ENCODE assay signal across 1 cellular context in the genomic region with DNA sequence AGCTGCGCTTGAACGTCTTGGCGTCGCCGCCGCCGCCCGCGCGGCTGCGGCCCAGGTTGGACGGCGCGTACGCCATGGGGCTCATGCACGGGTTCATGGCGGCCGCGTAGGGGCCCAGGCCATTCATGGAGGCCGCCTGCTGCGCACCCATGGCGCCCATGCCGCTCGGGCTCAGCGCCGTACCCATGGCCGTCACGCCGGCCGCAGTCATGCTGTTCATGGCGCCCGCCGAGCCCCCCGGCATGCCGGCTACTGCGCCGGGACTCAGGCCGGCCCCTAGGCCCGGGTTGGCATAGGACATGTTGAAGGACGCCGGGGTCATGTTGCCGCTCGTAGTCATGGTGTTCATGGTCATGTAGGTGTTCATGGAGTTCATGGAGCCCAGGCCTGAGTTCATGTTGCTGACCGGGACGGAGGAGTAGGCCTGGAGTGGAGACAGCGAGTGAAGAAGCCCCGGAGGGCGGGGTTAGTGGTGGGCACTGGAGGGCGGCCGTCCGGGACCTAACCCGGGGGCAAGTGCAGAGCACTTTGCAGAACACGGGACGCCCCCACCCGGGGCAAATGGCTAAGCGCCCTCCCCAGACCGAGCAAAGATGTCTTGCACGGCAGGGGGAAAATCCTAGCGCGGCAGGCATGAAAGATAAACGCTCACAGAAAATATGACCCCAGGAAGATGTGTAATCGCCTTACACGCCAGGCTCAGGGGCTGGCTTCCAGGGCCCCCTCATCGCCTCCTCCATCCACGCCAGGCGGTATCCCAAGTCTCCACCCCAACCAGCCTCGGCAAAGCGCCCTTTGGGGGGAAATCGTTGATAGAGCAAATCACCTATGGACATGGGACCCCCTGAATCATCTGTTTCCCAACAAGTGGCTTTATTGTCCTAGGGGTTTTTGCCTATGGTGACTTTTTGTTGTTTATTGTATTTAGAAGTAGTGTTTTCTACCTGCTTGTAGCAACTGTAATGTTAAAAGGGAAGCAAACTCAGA.
TF ChIP-seq lines count a peak whose summit lies in the region.

No MANE protein-coding gene starts in this region.

TF ChIP-seq in HEK293, 187 proteins besides CTCF, POLR2A, EP300 and RAD21 (continued from another document):
- TF ChIP-seq, protein P1, sequence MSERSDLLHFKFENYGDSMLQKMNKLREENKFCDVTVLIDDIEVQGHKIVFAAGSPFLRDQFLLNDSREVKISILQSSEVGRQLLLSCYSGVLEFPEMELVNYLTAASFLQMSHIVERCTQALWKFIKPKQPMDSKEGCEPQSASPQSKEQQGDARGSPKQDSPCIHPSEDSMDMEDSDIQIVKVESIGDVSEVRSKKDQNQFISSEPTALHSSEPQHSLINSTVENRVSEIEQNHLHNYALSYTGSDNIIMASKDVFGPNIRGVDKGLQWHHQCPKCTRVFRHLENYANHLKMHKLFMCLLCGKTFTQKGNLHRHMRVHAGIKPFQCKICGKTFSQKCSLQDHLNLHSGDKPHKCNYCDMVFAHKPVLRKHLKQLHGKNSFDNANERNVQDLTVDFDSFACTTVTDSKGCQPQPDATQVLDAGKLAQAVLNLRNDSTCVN (tag by site-specific recombination; optimal IDR thresholded peaks at IDR 0.05) = peak; percentile 84
- TF ChIP-seq SP3 (tag by site-specific recombination; IDR thresholded peaks at IDR 0.05) (0 out of 2 replicates have a peak, but pooled peaks have one; percentile 35), ZNF837 (tag by site-specific recombination; IDR thresholded peaks at IDR 0.05) (no peak), TRIM28 (IDR thresholded peaks at IDR 0.05; ENCODE audit: borderline replicate concordance, low read length) (no peak), ZNF777 (tag by site-specific recombination; IDR thresholded peaks at IDR 0.05; ENCODE audit: borderline replicate concordance) (peak; percentile 43; the same call in 1 of the 2 replicates), ZBTB8A (tag by site-specific recombination; IDR thresholded peaks at IDR 0.05) (peak; percentile 72), BCL11A (tag by site-specific recombination; IDR thresholded peaks at IDR 0.05; ENCODE audit: low read depth) (no peak), ZNF157 (tag by site-specific recombination; IDR thresholded peaks at IDR 0.05) (no peak), ZNF555 (tag by site-specific recombination; conservative IDR thresholded peaks at IDR 0.05) (no peak), ZNF311 (tag by site-specific recombination; IDR thresholded peaks at IDR 0.05; ENCODE audit: borderline replicate concordance) (no peak), ZNF211 (tag by site-specific recombination; IDR thresholded peaks at IDR 0.05; ENCODE audit: low read depth) (no peak), ZNF561 (tag by site-specific recombination; IDR thresholded peaks at IDR 0.05; ENCODE audit: borderline replicate concordance) (no peak), ZNF133 (tag by site-specific recombination; IDR thresholded peaks at IDR 0.05) (no peak), OVOL3 (tag by site-specific recombination; IDR thresholded peaks at IDR 0.05) (no peak), ZNF214 (tag by site-specific recombination; IDR thresholded peaks at IDR 0.05; ENCODE audit: borderline replicate concordance) (no peak), ZEB2 (tag by site-specific recombination; IDR thresholded peaks at IDR 0.05) (no peak), ZNF426 (tag by site-specific recombination; IDR thresholded peaks at IDR 0.05) (no peak), ZNF10 (tag by site-specific recombination; IDR thresholded peaks at IDR 0.05) (no peak)
- TF ChIP-seq, protein P2, sequence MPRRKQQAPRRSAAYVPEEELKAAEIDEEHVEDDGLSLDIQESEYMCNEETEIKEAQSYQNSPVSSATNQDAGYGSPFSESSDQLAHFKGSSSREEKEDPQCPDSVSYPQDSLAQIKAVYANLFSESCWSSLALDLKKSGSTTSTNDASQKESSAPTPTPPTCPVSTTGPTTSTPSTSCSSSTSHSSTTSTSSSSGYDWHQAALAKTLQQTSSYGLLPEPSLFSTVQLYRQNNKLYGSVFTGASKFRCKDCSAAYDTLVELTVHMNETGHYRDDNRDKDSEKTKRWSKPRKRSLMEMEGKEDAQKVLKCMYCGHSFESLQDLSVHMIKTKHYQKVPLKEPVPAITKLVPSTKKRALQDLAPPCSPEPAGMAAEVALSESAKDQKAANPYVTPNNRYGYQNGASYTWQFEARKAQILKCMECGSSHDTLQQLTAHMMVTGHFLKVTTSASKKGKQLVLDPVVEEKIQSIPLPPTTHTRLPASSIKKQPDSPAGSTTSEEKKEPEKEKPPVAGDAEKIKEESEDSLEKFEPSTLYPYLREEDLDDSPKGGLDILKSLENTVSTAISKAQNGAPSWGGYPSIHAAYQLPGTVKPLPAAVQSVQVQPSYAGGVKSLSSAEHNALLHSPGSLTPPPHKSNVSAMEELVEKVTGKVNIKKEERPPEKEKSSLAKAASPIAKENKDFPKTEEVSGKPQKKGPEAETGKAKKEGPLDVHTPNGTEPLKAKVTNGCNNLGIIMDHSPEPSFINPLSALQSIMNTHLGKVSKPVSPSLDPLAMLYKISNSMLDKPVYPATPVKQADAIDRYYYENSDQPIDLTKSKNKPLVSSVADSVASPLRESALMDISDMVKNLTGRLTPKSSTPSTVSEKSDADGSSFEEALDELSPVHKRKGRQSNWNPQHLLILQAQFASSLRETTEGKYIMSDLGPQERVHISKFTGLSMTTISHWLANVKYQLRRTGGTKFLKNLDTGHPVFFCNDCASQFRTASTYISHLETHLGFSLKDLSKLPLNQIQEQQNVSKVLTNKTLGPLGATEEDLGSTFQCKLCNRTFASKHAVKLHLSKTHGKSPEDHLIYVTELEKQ (tag by site-specific recombination; IDR thresholded peaks at IDR 0.05; ENCODE audit: borderline replicate concordance) = no peak
- TF ChIP-seq, protein P3, sequence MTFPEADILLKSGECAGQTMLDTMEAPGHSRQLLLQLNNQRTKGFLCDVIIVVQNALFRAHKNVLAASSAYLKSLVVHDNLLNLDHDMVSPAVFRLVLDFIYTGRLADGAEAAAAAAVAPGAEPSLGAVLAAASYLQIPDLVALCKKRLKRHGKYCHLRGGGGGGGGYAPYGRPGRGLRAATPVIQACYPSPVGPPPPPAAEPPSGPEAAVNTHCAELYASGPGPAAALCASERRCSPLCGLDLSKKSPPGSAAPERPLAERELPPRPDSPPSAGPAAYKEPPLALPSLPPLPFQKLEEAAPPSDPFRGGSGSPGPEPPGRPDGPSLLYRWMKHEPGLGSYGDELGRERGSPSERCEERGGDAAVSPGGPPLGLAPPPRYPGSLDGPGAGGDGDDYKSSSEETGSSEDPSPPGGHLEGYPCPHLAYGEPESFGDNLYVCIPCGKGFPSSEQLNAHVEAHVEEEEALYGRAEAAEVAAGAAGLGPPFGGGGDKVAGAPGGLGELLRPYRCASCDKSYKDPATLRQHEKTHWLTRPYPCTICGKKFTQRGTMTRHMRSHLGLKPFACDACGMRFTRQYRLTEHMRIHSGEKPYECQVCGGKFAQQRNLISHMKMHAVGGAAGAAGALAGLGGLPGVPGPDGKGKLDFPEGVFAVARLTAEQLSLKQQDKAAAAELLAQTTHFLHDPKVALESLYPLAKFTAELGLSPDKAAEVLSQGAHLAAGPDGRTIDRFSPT (tag by site-specific recombination; IDR thresholded peaks at IDR 0.05) = peak; percentile 41; the same call in 1 of the 2 replicates
- TF ChIP-seq, protein P4, sequence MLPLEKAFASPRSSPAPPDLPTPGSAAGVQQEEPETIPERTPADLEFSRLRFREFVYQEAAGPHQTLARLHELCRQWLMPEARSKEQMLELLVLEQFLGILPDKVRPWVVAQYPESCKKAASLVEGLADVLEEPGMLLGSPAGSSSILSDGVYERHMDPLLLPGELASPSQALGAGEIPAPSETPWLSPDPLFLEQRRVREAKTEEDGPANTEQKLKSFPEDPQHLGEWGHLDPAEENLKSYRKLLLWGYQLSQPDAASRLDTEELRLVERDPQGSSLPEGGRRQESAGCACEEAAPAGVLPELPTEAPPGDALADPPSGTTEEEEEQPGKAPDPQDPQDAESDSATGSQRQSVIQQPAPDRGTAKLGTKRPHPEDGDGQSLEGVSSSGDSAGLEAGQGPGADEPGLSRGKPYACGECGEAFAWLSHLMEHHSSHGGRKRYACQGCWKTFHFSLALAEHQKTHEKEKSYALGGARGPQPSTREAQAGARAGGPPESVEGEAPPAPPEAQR (tag by site-specific recombination; IDR thresholded peaks at IDR 0.05) = no peak
- TF ChIP-seq, protein P5, sequence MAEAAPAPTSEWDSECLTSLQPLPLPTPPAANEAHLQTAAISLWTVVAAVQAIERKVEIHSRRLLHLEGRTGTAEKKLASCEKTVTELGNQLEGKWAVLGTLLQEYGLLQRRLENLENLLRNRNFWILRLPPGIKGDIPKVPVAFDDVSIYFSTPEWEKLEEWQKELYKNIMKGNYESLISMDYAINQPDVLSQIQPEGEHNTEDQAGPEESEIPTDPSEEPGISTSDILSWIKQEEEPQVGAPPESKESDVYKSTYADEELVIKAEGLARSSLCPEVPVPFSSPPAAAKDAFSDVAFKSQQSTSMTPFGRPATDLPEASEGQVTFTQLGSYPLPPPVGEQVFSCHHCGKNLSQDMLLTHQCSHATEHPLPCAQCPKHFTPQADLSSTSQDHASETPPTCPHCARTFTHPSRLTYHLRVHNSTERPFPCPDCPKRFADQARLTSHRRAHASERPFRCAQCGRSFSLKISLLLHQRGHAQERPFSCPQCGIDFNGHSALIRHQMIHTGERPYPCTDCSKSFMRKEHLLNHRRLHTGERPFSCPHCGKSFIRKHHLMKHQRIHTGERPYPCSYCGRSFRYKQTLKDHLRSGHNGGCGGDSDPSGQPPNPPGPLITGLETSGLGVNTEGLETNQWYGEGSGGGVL (tag by site-specific recombination; IDR thresholded peaks at IDR 0.05) = peak; percentile 46; the same call in 1 of the 2 replicates
- TF ChIP-seq, protein P6, sequence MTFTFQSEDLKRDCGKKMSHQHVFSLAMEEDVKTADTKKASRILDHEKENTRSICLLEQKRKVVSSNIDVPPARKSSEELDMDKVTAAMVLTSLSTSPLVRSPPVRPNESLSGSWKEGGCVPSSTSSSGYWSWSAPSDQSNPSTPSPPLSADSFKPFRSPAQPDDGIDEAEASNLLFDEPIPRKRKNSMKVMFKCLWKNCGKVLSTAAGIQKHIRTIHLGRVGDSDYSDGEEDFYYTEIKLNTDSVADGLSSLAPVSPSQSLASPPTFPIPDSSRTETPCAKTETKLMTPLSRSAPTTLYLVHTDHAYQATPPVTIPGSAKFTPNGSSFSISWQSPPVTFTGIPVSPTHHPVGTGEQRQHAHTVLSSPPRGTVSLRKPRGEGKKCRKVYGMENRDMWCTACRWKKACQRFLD (tag by site-specific recombination; IDR thresholded peaks at IDR 0.05) = no peak
